In the genomic region with DNA sequence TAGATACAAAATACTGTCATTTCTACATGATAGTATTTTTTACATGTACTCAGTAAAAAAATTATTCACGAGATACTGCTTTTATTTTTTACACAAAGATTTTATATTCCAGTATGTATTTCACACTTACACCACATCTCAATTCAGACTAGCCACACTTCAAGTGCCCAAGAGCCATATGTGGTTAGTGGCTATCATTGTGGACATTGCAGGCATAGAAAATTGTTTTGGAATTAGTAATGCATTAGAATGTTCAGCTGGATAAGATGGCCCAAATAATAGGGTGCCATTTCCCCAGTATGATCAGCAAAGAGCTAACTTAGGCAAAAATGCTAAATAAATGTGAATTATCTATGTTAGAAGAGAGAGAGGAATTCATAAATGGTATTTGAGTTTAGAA, we compare ENCODE assay signal across 17 cellular contexts.
DNase-seq lines count a peak whose midpoint lies in the region; ATAC-seq, FAIRE-seq and TF ChIP-seq lines count a peak whose summit lies in the region.
"Had no signal": no experiment of that assay in that cellular context is flagged by ENCODE, and none has a peak within 500 bp of the region (broad histone marks: within the 10 kb centered on the region; RNA-seq: fewer than 3 reads in every experiment).

No MANE protein-coding gene starts in this region.

- H2BK12ac ChIP-seq in mesenchymal stem cell (ENCODE audit: low read length in 2 of 2) = no peak overlapping the region

- H2BK5ac ChIP-seq in mesenchymal stem cell (ENCODE audit: low read depth, low read length, poor library complexity, severe bottlenecking) = no peak overlapping the region

- H2BK120ac ChIP-seq in mesenchymal stem cell (ENCODE audit: low read depth, low read length) = no peak overlapping the region

- no peak overlapping the region for H2AFZ ChIP-seq in astrocyte (ENCODE audit: low read depth, low read length)
- H2AFZ ChIP-seq in mesenchymal stem cell (ENCODE audit: low read depth, low read length) = no peak overlapping the region

- H3K27ac ChIP-seq in astrocyte (ENCODE audit: low read depth, low read length) (no peak overlapping the region), mesenchymal stem cell (ENCODE audit: low read length, poor library complexity, severe bottlenecking) (no peak overlapping the region), stomach smooth muscle (ENCODE audit: low read length) (peak overlapping the region; percentile 84)
- H3K27ac ChIP-seq: BLaER1 had no signal

- no peak overlapping the region for H4K91ac ChIP-seq in mesenchymal stem cell (ENCODE audit: low read length)

- H3K14ac ChIP-seq in mesenchymal stem cell (ENCODE audit: low read length in 2 of 2) = no peak overlapping the region

- H3K4me3 ChIP-seq in astrocyte (ENCODE audit: insufficient read depth, low read depth, low read length) (no peak overlapping the region), mesenchymal stem cell (ENCODE audit: insufficient read depth in 1 of 2, low read depth in 1 of 2, low read length in 2 of 2) (no peak overlapping the region), stomach smooth muscle (ENCODE audit: low read length in 2 of 2) (no peak overlapping the region)
- H3K4me3 ChIP-seq: BLaER1 had no signal

- H3K23ac ChIP-seq in mesenchymal stem cell (ENCODE audit: low read length in 2 of 2) = no peak overlapping the region

- H3K27me3 ChIP-seq in astrocyte (ENCODE audit: insufficient read depth, low read length) (no peaks in the 10 kb centered on the region), mesenchymal stem cell (ENCODE audit: control insufficient read depth in 1 of 2, insufficient read depth in 1 of 2, low read length in 2 of 2) (no peaks in the 10 kb centered on the region), stomach smooth muscle (ENCODE audit: control insufficient read depth in 1 of 2, insufficient read depth in 2 of 2, low read length in 2 of 2) (no peaks in the 10 kb centered on the region)
- H3K27me3 ChIP-seq: BLaER1 had no signal

- H3K79me1 ChIP-seq in mesenchymal stem cell (replicated peaks; ENCODE audit: low read length, poor library complexity, severe bottlenecking) = no peaks in the 10 kb centered on the region

- H3K4me1 Mint-ChIP-seq in HFFc6 (ENCODE audit: low read depth) (peaks cover 70% of the 10 kb centered on the region), astrocyte (ENCODE audit: low read depth, unreplicated experiment) (peaks cover 18% of the 10 kb centered on the region)
- H3K4me1 Mint-ChIP-seq: CD8-positive, alpha-beta memory T cell; H9 had no signal

- no peaks in the 10 kb centered on the region for H3K9me3 ChIP-seq in astrocyte (ENCODE audit: insufficient read depth, low read depth, low read length)
- no peaks in the 10 kb centered on the region for H3K9me3 ChIP-seq in mesenchymal stem cell (ENCODE audit: control insufficient read depth, low read length)
- no peaks in the 10 kb centered on the region for H3K9me3 ChIP-seq in stomach smooth muscle (ENCODE audit: control insufficient read depth in 2 of 2, low read length in 2 of 2)
- H3K9me3 ChIP-seq: BLaER1, Caco-2 had no signal

- no peak overlapping the region for H2BK15ac ChIP-seq in mesenchymal stem cell (ENCODE audit: low read depth, poor library complexity, severe bottlenecking)

- WGBS in mesenchymal stem cell = no CpG with 5 or more reads among the region's 1 CpG

- H3K4me2 ChIP-seq in astrocyte (ENCODE audit: low read length) (no peak overlapping the region), mesenchymal stem cell (ENCODE audit: low read length, poor library complexity, severe bottlenecking) (no peak overlapping the region)
- H3K4me2 ChIP-seq: BLaER1 had no signal

- intact Hi-C loops in Right ventricle myocardium inferior (cut with DNase I) = no loop called here

- FAIRE-seq in astrocyte (lab: Jason Lieb, UNC) = no peak
- FAIRE-seq: GM19239 had no signal

- TF ChIP-seq CTCF in HFFc6 (IDR thresholded peaks at IDR 0.05) (no peak), astrocyte (IDR thresholded peaks at IDR 0.05; ENCODE audit: insufficient read depth, low read depth, low read length) (no peak)

- H3K27me3 Mint-ChIP-seq in HFFc6 (ENCODE audit: insufficient read depth) = no peaks in the 10 kb centered on the region
- no peaks in the 10 kb centered on the region for H3K27me3 Mint-ChIP-seq in astrocyte (ENCODE audit: low read depth, unreplicated experiment)

- no peaks in the 10 kb centered on the region for H3K36me3 ChIP-seq in astrocyte (ENCODE audit: insufficient read depth, low read length)
- no peaks in the 10 kb centered on the region for H3K36me3 ChIP-seq in mesenchymal stem cell (ENCODE audit: control insufficient read depth in 1 of 2, insufficient read depth in 2 of 2, low read depth in 1 of 2, low read length in 2 of 2)
- no peaks in the 10 kb centered on the region for H3K36me3 ChIP-seq in stomach smooth muscle (ENCODE audit: control insufficient read depth in 2 of 2, insufficient read depth in 2 of 2, low read length in 2 of 2)
- H3K36me3 ChIP-seq: BLaER1 had no signal

- no peaks in the 10 kb centered on the region for H3K9me3 Mint-ChIP-seq in HFFc6
- H3K9me3 Mint-ChIP-seq in astrocyte (ENCODE audit: unreplicated experiment) = no peaks in the 10 kb centered on the region
- H3K9me3 Mint-ChIP-seq: CD8-positive, alpha-beta memory T cell; H9 had no signal

- no peak overlapping the region for H3K4ac ChIP-seq in mesenchymal stem cell (ENCODE audit: low read depth in 1 of 2, low read length in 2 of 2)

- DNase-seq in HFFc6 (peak; percentile 15), astrocyte (ENCODE audit: low read depth) (peak; percentile 33), mesenchymal stem cell (peak; percentile 36), NCI-H510A treated with DMSO at 0.1 percent for 48 hours (lab: John Stamatoyannopoulos, UW) (no peak), Right ventricle myocardium inferior (ENCODE audit: missing footprints) (no peak)
- DNase-seq: 8988T; AML-193; Caco-2; CD8-positive, alpha-beta memory T cell; DND-41; GF-D8; GOT3; H9 had no signal

- peaks cover 7% of the 10 kb centered on the region for H3K4me1 ChIP-seq in astrocyte (ENCODE audit: insufficient read depth, low read length)
- H3K4me1 ChIP-seq in mesenchymal stem cell (ENCODE audit: control insufficient read depth, insufficient read depth, low read depth, low read length) = peaks cover 1% of the 10 kb centered on the region
- peaks cover 62% of the 10 kb centered on the region for H3K4me1 ChIP-seq in stomach smooth muscle (ENCODE audit: control insufficient read depth, insufficient read depth, low read length)
- H3K4me1 ChIP-seq: BLaER1 had no signal

- no peaks in the 10 kb centered on the region for H3K36me3 Mint-ChIP-seq in HFFc6 (ENCODE audit: low read depth)
- H3K36me3 Mint-ChIP-seq in astrocyte (ENCODE audit: low read depth, unreplicated experiment) = no peaks in the 10 kb centered on the region
- H3K36me3 Mint-ChIP-seq: CD8-positive, alpha-beta memory T cell had no signal

- ATAC-seq in Right ventricle myocardium inferior (no peak), SK-N-SH treated with all-trans-retinoic acid at 6 μM for 48 hours (no peak)

- no peak overlapping the region for H3K18ac ChIP-seq in mesenchymal stem cell (ENCODE audit: low read depth in 1 of 2, low read length in 2 of 2)

- H3K27ac Mint-ChIP-seq in HFFc6 (no peak overlapping the region), astrocyte (ENCODE audit: unreplicated experiment) (no peak overlapping the region)
- H3K27ac Mint-ChIP-seq: H9 had no signal

- no peaks in the 10 kb centered on the region for H4K20me1 ChIP-seq in astrocyte (ENCODE audit: insufficient read depth, low read length)
- H4K20me1 ChIP-seq: BLaER1 had no signal

- H3K79me2 ChIP-seq in astrocyte (ENCODE audit: insufficient read depth, low read length) = no peaks in the 10 kb centered on the region

- H3K4me3 Mint-ChIP-seq in HFFc6 (no peak overlapping the region; the same call in 1 of the 2 replicates), astrocyte (ENCODE audit: unreplicated experiment) (no peak overlapping the region)
- H3K4me3 Mint-ChIP-seq: CD8-positive, alpha-beta memory T cell; H9 had no signal

- H3K9ac ChIP-seq in astrocyte (ENCODE audit: low read length) (no peak overlapping the region), mesenchymal stem cell (ENCODE audit: low read length) (no peak overlapping the region), stomach smooth muscle (ENCODE audit: low read length in 2 of 2) (no peak overlapping the region)
- H3K9ac ChIP-seq: BLaER1 had no signal

- H4K8ac ChIP-seq in mesenchymal stem cell (ENCODE audit: low read length) = no peak overlapping the region

- no peak overlapping the region for H2AK5ac ChIP-seq in mesenchymal stem cell (ENCODE audit: low read length, severe bottlenecking)

TF ChIP-seq in SK-N-SH treated with all-trans-retinoic acid at 6 μM for 48 hours, 23 proteins besides CTCF, POLR2A, EP300 and RAD21:
- TF ChIP-seq, protein P1, sequence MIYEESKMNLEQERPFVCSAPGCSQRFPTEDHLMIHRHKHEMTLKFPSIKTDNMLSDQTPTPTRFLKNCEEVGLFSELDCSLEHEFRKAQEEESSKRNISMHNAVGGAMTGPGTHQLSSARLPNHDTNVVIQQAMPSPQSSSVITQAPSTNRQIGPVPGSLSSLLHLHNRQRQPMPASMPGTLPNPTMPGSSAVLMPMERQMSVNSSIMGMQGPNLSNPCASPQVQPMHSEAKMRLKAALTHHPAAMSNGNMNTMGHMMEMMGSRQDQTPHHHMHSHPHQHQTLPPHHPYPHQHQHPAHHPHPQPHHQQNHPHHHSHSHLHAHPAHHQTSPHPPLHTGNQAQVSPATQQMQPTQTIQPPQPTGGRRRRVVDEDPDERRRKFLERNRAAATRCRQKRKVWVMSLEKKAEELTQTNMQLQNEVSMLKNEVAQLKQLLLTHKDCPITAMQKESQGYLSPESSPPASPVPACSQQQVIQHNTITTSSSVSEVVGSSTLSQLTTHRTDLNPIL (CRISPR knock-in tag; IDR thresholded peaks at IDR 0.05; ENCODE audit: low read depth) = no peak
- no peak for TF ChIP-seq TCF4 (CRISPR knock-in tag; IDR thresholded peaks at IDR 0.05; ENCODE audit: borderline replicate concordance)
- TF ChIP-seq RARB (CRISPR knock-in tag; IDR thresholded peaks at IDR 0.05) = no peak

Comparison
In these comparisons a context has a peak if more than half of its experiments do, and no peak if none do; other contexts are left out.
1. DNase-seq: peak in HFFc6 (single experiment), astrocyte (single experiment) and mesenchymal stem cell (single experiment); none in NCI-H510A treated with DMSO at 0.1 percent for 48 hours (single experiment) and Right ventricle myocardium inferior (single experiment).